Comparison of ENCODE assay signal across 1 cellular context in genomic region chr4:140427104-140427918, GRCh38.
A peak's percentile ranks its signal among the peaks of the same experiment; 100 is the strongest.
TF ChIP-seq lines count a peak whose summit lies in the region.

Gene CLGN, minus strand, starts transcription at chr4:140427648. Its CDS starts 14,570 bp downstream, at chr4:140413078.

TF ChIP-seq in K562, 482 proteins besides CTCF, POLR2A, EP300 and RAD21 (continued from another document and continues in another):
- no peak for TF ChIP-seq TSHZ1 (CRISPR knock-in tag; IDR thresholded peaks at IDR 0.05)
- no peak for TF ChIP-seq TAL1 (IDR thresholded peaks at IDR 0.05)
- TF ChIP-seq ZBTB40 (IDR thresholded peaks at IDR 0.05) = 0 out of 2 replicates have a peak, but pooled peaks have one; percentile 7
- no peak for TF ChIP-seq ZBTB40 (CRISPR knock-in tag; IDR thresholded peaks at IDR 0.05)
- no peak for TF ChIP-seq MITF (IDR thresholded peaks at IDR 0.05)
- no peak for TF ChIP-seq MAFG (tag; conservative IDR thresholded peaks at IDR 0.05)
- no peak for TF ChIP-seq THRB (CRISPR knock-in tag; conservative IDR thresholded peaks at IDR 0.05)
- TF ChIP-seq ZNF354B (CRISPR knock-in tag; IDR thresholded peaks at IDR 0.05) = no peak
- 0 out of 6 replicates have a peak, but pooled peaks of 1 of the 3 experiments have one; percentile 21 for TF ChIP-seq ZBTB11 (CRISPR knock-in tag; IDR thresholded peaks at IDR 0.05)
- TF ChIP-seq POLR3A (IDR thresholded peaks at IDR 0.05; ENCODE audit: borderline replicate concordance, extremely low read depth, insufficient read depth, insufficient read length) = no peak
- no peak for TF ChIP-seq SRSF3 (IDR thresholded peaks at IDR 0.05; ENCODE audit: insufficient read depth, low read length)
- TF ChIP-seq ZBTB34 (CRISPR knock-in tag; IDR thresholded peaks at IDR 0.05) = no peak
- TF ChIP-seq POLR3G (IDR thresholded peaks at IDR 0.05; ENCODE audit: extremely low read depth, insufficient read length, insufficient replicate concordance) = no peak
- TF ChIP-seq SMC3 (conservative IDR thresholded peaks at IDR 0.05; ENCODE audit: insufficient read depth, low read depth, low read length) = 0 out of 2 replicates have a peak, but pooled peaks have one; percentile 12
- TF ChIP-seq BRD4 (IDR thresholded peaks at IDR 0.05) = no peak
- no peak for TF ChIP-seq ZNF512 (tag; IDR thresholded peaks at IDR 0.05)
- TF ChIP-seq ZNF766 (CRISPR knock-in tag; conservative IDR thresholded peaks at IDR 0.05) = 0 out of 2 replicates have a peak, but pooled peaks have one; percentile 17
- TF ChIP-seq ATF4 (CRISPR knock-in tag; IDR thresholded peaks at IDR 0.05) = no peak
- peak; percentile 32; the same call in 1 of the 2 replicates for TF ChIP-seq MTA3 (IDR thresholded peaks at IDR 0.05; ENCODE audit: borderline replicate concordance)
- TF ChIP-seq E2F6 (IDR thresholded peaks at IDR 0.05; ENCODE audit: borderline replicate concordance in 1 of 2, extremely low read depth in 1 of 2, insufficient read depth in 1 of 2, insufficient read length in 1 of 2, low read depth in 1 of 2, low read length in 1 of 2, poor library complexity in 1 of 2, severe bottlenecking in 1 of 2) = peak; percentile 87 to 93
- TF ChIP-seq CHD4 (IDR thresholded peaks at IDR 0.05; ENCODE audit: insufficient read depth, insufficient replicate concordance, low read depth, low read length, poor library complexity, severe bottlenecking) = no peak
- TF ChIP-seq ZBTB33 (CRISPR knock-in tag; IDR thresholded peaks at IDR 0.05) = no peak
- TF ChIP-seq HNRNPLL (IDR thresholded peaks at IDR 0.05; ENCODE audit: low read depth, low read length, poor library complexity, severe bottlenecking) = peak; percentile 44
